ENCODE assay signal across 9 cellular contexts in the genomic region with DNA sequence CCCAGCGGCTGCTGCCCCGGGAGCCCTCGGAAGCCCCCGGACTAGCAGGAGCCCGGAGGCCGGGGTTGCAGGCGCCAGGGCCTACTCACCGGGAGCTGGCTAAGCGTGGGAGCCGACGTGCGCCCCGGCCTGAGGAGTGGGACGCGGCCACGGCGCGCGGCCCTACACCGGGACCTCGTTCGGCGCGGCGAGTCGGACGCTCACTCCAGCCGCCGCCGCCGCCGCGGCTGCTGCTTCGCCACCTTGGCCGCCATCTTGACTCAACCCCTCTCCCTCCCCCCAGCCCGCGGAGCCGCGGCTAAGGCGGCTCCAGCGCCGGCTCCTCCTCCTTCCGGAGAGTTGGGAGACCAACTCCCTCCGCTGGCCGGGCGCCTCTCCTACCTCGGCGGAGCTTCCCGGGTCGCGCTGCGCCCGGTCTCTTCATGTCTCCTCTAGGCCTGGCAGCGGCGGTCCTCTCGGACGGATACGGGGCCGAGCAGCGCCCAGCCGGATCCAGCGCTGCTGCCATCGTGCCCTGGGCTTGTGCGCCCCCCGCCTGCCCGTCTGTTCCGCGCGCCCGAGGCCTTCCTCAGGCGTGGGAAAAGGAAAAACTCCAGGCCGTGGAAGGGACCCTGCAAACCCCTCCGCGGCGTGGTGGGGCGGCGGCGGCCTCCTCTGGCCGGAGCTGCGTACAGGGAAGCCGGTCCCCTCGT. TPM values are rescaled to one million over a fixed set of nuclear protein-coding genes. Genes with fewer than 3 reads are reported as not detected.
A peak's percentile ranks its signal among the peaks of the same experiment; 100 is the strongest.
DNase-seq lines count a peak whose midpoint lies in the region; ATAC-seq, FAIRE-seq and TF ChIP-seq lines count a peak whose summit lies in the region.
"Had no signal": no experiment of that assay in that cellular context is flagged by ENCODE, and none has a peak within 500 bp of the region (broad histone marks: within the 10 kb centered on the region; RNA-seq: fewer than 3 reads in every experiment).

Gene NCOR1, minus strand, starts transcription at position 262 of the 692 bp plus-strand sequence. CDS start 20,965 bp downstream, outside the sequence.

- H3K36me3 Mint-ChIP-seq in WTC11 = no peaks in the 10 kb centered on the region
- no peaks in the 10 kb centered on the region for H3K36me3 Mint-ChIP-seq in immature natural killer cell

- no peaks in the 10 kb centered on the region for H3K27me3 ChIP-seq in bronchial epithelial cell (ENCODE audit: control insufficient read depth, insufficient read depth, low read length)

- H3K27me3 Mint-ChIP-seq in WTC11 (ENCODE audit: low read depth) (no peaks in the 10 kb centered on the region), immature natural killer cell (ENCODE audit: low read depth in 3 of 3) (peaks cover 0 to 10% (median 8%) of the 10 kb centered on the region in 3 donors)

- FAIRE-seq in bronchial epithelial cell (lab: Jason Lieb, UNC) = no peak
- FAIRE-seq: TTC549 had no signal

- H3K36me3 ChIP-seq in bronchial epithelial cell (ENCODE audit: control insufficient read depth, insufficient read depth, low read length) = no peaks in the 10 kb centered on the region

- CTCF ChIA-PET in WTC11 (lab: Charles Lee) = interaction anchor here (2.0 to 2.7 kb wide), 2 partner anchors 71 to 138 kb away, joined by 4 to 9 read pairs; partner anchors contain the start of gene CENPV

- peak within 1 kb of the TSS; percentile 95 for H3K27ac Mint-ChIP-seq in WTC11
- peak within 1 kb of the TSS; percentile 85 to 97 (median 92) for H3K27ac Mint-ChIP-seq in immature natural killer cell

- H3K4me3 Mint-ChIP-seq in WTC11 (peak within 1 kb of the TSS; percentile 92), immature natural killer cell (peak within 1 kb of the TSS; percentile 96 to 99 (median 97))

- H3K4me1 Mint-ChIP-seq in WTC11 (peaks cover 23% of the 10 kb centered on the region), immature natural killer cell (peaks cover 51 to 69% of the 10 kb centered on the region in 2 donors)

- H3K4me3 ChIP-seq in AG09309 (ENCODE audit: control insufficient read depth, low read depth, low read length) (peak within 1 kb of the TSS; percentile 49), bronchial epithelial cell (ENCODE audit: low read depth, low read length) (peak within 1 kb of the TSS; percentile 79)

- H3K9me3 Mint-ChIP-seq in WTC11 = no peaks in the 10 kb centered on the region
- no peaks in the 10 kb centered on the region for H3K9me3 Mint-ChIP-seq in immature natural killer cell

- DNase-seq in AG09309 (ENCODE audit: low read depth) (peak; percentile 64), NCI-H2227 (lab: John Stamatoyannopoulos, UW; ENCODE audit: unreplicated experiment) (peak; percentile 92), WTC11 (ENCODE audit: low spot score) (peak; percentile 95), bronchial epithelial cell (ENCODE audit: low read depth) (peak; percentile 81), immature natural killer cell (peak; percentile 85 to 87 (median 85)), smooth muscle cell of the brain vasculature (ENCODE audit: low read depth, low spot score) (peak; percentile 83)

- peak; percentile 79 for ATAC-seq in GM18909 (IDR thresholded peaks at IDR 0.05; ENCODE audit: poor library complexity, unreplicated experiment)
- ATAC-seq in HG03159 (IDR thresholded peaks at IDR 0.05; ENCODE audit: unreplicated experiment) = peak; percentile 70
- peak; percentile 87 for ATAC-seq in WTC11

- TF ChIP-seq CTCF in AG09309 (IDR thresholded peaks at IDR 0.05; ENCODE audit: control insufficient read depth, insufficient read depth, low read depth, low read length, missing control alignments) (peak; percentile 34), WTC11 (IDR thresholded peaks at IDR 0.05) (no peak), bronchial epithelial cell (IDR thresholded peaks at IDR 0.05; ENCODE audit: insufficient read depth, low read length, severe bottlenecking) (peak; percentile 49)

- POLR2A ChIA-PET in WTC11 (lab: Charles Lee) = interaction anchor here (1.1 to 2.2 kb wide), 2 partner anchors 15 to 166 kb away, joined by 4 to 7 read pairs; partner anchors contain the start of gene UBB

TF ChIP-seq in WTC11, 78 proteins besides CTCF, POLR2A, EP300 and RAD21 (continues in another document):
- TF ChIP-seq ESRRA (CRISPR knock-in tag; IDR thresholded peaks at IDR 0.05; ENCODE audit: borderline replicate concordance) (peak; percentile 2; the same call in 1 of the 2 replicates), ATF6 (CRISPR knock-in tag; IDR thresholded peaks at IDR 0.05) (no peak), IRF1 (CRISPR knock-in tag; IDR thresholded peaks at IDR 0.05) (no peak; the same call in 1 of the 2 replicates), RORB (CRISPR knock-in tag; IDR thresholded peaks at IDR 0.05) (no peak), NFE2L1 (CRISPR knock-in tag; IDR thresholded peaks at IDR 0.05) (no peak), CREB1 (CRISPR knock-in tag; IDR thresholded peaks at IDR 0.05) (no peak; the same call in none of the 2 replicates), ERG (CRISPR knock-in tag; IDR thresholded peaks at IDR 0.05) (no peak), EMX1 (CRISPR knock-in tag; IDR thresholded peaks at IDR 0.05) (no peak), ZNF416 (CRISPR knock-in tag; IDR thresholded peaks at IDR 0.05) (peak; percentile 75; the same call in 1 of the 2 replicates), ZNF232 (CRISPR knock-in tag; IDR thresholded peaks at IDR 0.05) (peak; percentile 41; the same call in 1 of the 2 replicates), NR1H2 (CRISPR knock-in tag; IDR thresholded peaks at IDR 0.05) (no peak; the same call in 1 of the 2 replicates), KAT7 (CRISPR knock-in tag; IDR thresholded peaks at IDR 0.05; ENCODE audit: borderline replicate concordance) (peak; percentile 28; the same call in 1 of the 2 replicates), FOXP1 (CRISPR knock-in tag; IDR thresholded peaks at IDR 0.05; ENCODE audit: borderline replicate concordance) (peak; percentile 62; the same call in 1 of the 2 replicates), ZNF219 (CRISPR knock-in tag; IDR thresholded peaks at IDR 0.05; ENCODE audit: borderline replicate concordance) (no peak), ZNF396 (CRISPR knock-in tag; IDR thresholded peaks at IDR 0.05; ENCODE audit: borderline replicate concordance) (no peak)
- TF ChIP-seq, protein P1, sequence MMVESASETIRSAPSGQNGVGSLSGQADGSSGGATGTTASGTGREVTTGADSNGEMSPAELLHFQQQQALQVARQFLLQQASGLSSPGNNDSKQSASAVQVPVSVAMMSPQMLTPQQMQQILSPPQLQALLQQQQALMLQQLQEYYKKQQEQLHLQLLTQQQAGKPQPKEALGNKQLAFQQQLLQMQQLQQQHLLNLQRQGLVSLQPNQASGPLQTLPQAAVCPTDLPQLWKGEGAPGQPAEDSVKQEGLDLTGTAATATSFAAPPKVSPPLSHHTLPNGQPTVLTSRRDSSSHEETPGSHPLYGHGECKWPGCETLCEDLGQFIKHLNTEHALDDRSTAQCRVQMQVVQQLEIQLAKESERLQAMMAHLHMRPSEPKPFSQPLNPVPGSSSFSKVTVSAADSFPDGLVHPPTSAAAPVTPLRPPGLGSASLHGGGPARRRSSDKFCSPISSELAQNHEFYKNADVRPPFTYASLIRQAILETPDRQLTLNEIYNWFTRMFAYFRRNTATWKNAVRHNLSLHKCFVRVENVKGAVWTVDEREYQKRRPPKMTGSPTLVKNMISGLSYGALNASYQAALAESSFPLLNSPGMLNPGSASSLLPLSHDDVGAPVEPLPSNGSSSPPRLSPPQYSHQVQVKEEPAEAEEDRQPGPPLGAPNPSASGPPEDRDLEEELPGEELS (CRISPR knock-in tag; IDR thresholded peaks at IDR 0.05) = peak; percentile 60

RNA-seq across cellular contexts. Expression of gene NCOR1, which starts in this region (rescaled TPM):
- total RNA-seq in WTC11 (2021) (107 to 124 TPM (median 116 TPM) in 3 replicates), bronchial epithelial cell (75.3 and 92.9 TPM in 2 replicates)
- polyA plus RNA-seq in immature natural killer cell = 100 to 1,000 TPM in 1 of 3 donors, 10 to 100 TPM in 2; 18.8 to 192 (median 35.0) TPM

Comparison
In these comparisons a context has a peak if more than half of its experiments do, and no peak if none do; other contexts are left out.
1. Peak in every context shown above with its lines: DNase-seq, ATAC-seq and H3K4me3 ChIP-seq.